1 cellular context compared by ENCODE assay signal in genomic region chr1:26500488-26501175, GRCh38.
A peak's percentile ranks its signal among the peaks of the same experiment; 100 is the strongest.
TF ChIP-seq lines count a peak whose summit lies in the region.

No MANE protein-coding gene starts in this region.

TF ChIP-seq in HepG2, 621 proteins besides CTCF, POLR2A, EP300 and RAD21 (continued from another document and continues in another):
- no peak for TF ChIP-seq CSRNP2 (CRISPR knock-in tag; conservative IDR thresholded peaks at IDR 0.05; ENCODE audit: low read depth)
- TF ChIP-seq HOXA9 (CRISPR knock-in tag; IDR thresholded peaks at IDR 0.05; ENCODE audit: borderline replicate concordance), result peak; percentile 88; the same call in 1 of the 2 replicates
- TF ChIP-seq ZNF383 (CRISPR knock-in tag; IDR thresholded peaks at IDR 0.05; ENCODE audit: borderline replicate concordance), result no peak
- no peak for TF ChIP-seq SRF (IDR thresholded peaks at IDR 0.05; ENCODE audit: low read depth, low read length)
- TF ChIP-seq, protein P1, sequence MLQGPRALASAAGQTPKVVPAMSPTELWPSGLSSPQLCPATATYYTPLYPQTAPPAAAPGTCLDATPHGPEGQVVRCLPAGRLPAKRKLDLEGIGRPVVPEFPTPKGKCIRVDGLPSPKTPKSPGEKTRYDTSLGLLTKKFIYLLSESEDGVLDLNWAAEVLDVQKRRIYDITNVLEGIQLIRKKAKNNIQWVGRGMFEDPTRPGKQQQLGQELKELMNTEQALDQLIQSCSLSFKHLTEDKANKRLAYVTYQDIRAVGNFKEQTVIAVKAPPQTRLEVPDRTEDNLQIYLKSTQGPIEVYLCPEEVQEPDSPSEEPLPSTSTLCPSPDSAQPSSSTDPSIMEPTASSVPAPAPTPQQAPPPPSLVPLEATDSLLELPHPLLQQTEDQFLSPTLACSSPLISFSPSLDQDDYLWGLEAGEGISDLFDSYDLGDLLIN (CRISPR knock-in tag; IDR thresholded peaks at IDR 0.05; ENCODE audit: borderline replicate concordance), result no peak
- no peak for TF ChIP-seq ZNF263 (CRISPR knock-in tag; IDR thresholded peaks at IDR 0.05)
- TF ChIP-seq SSRP1 (CRISPR knock-in tag; IDR thresholded peaks at IDR 0.05), result no peak
- TF ChIP-seq ZBTB42 (CRISPR knock-in tag; IDR thresholded peaks at IDR 0.05), result no peak
- TF ChIP-seq ZNF570 (CRISPR knock-in tag; IDR thresholded peaks at IDR 0.05; ENCODE audit: borderline replicate concordance), result no peak
- TF ChIP-seq ZNF772 (CRISPR knock-in tag; IDR thresholded peaks at IDR 0.05), result peak; percentile 17; the same call in 1 of the 2 replicates
- TF ChIP-seq ZBTB8A (CRISPR knock-in tag; IDR thresholded peaks at IDR 0.05; ENCODE audit: borderline replicate concordance, low read depth), result no peak
- TF ChIP-seq ZBTB26 (CRISPR knock-in tag; IDR thresholded peaks at IDR 0.05; ENCODE audit: borderline replicate concordance), result no peak
- TF ChIP-seq ZNF101 (CRISPR knock-in tag; IDR thresholded peaks at IDR 0.05; ENCODE audit: borderline replicate concordance, low read depth), result no peak
- peak; percentile 77; the same call in 1 of the 2 replicates for TF ChIP-seq ZNF546 (CRISPR knock-in tag; conservative IDR thresholded peaks at IDR 0.05)
- TF ChIP-seq ZNF790 (CRISPR knock-in tag; IDR thresholded peaks at IDR 0.05; ENCODE audit: borderline replicate concordance), result no peak; the same call in 1 of the 2 replicates
- TF ChIP-seq TEAD2 (CRISPR knock-in tag; IDR thresholded peaks at IDR 0.05), result no peak
- TF ChIP-seq NPAS2 (CRISPR knock-in tag; IDR thresholded peaks at IDR 0.05; ENCODE audit: borderline replicate concordance), result no peak
- TF ChIP-seq ETV5 (CRISPR knock-in tag; IDR thresholded peaks at IDR 0.05; ENCODE audit: borderline replicate concordance), result 0 out of 2 replicates have a peak, but pooled peaks have one; percentile 49
- TF ChIP-seq KDM3A (CRISPR knock-in tag; IDR thresholded peaks at IDR 0.05; ENCODE audit: low read depth), result peak; percentile 89; the same call in 1 of the 2 replicates
- TF ChIP-seq ZNF34 (CRISPR knock-in tag; IDR thresholded peaks at IDR 0.05; ENCODE audit: borderline replicate concordance), result no peak
- 0 out of 2 replicates have a peak, but pooled peaks have one; percentile 88 for TF ChIP-seq NAIF1 (CRISPR knock-in tag; IDR thresholded peaks at IDR 0.05; ENCODE audit: borderline replicate concordance)
- TF ChIP-seq ZSCAN21 (CRISPR knock-in tag; IDR thresholded peaks at IDR 0.05; ENCODE audit: borderline replicate concordance), result peak; percentile 91
- TF ChIP-seq EHMT2 (IDR thresholded peaks at IDR 0.05; ENCODE audit: borderline replicate concordance, low read depth, low read length), result no peak
- TF ChIP-seq NBN (conservative IDR thresholded peaks at IDR 0.05), result no peak
- TF ChIP-seq SNAPC2 (CRISPR knock-in tag; IDR thresholded peaks at IDR 0.05), result no peak
- TF ChIP-seq ZNF557 (CRISPR knock-in tag; IDR thresholded peaks at IDR 0.05), result no peak
- TF ChIP-seq FOSL2 (CRISPR knock-in tag; IDR thresholded peaks at IDR 0.05), result no peak
- peak; percentile 66 for TF ChIP-seq ZNF225 (CRISPR knock-in tag; IDR thresholded peaks at IDR 0.05)
- TF ChIP-seq EEA1 (CRISPR knock-in tag; IDR thresholded peaks at IDR 0.05; ENCODE audit: borderline replicate concordance), result no peak
- no peak; the same call in 1 of the 2 replicates for TF ChIP-seq ZSCAN30 (CRISPR knock-in tag; IDR thresholded peaks at IDR 0.05)
- no peak for TF ChIP-seq SMARCC2 (IDR thresholded peaks at IDR 0.05)
- no peak for TF ChIP-seq SYNCRIP (IDR thresholded peaks at IDR 0.05; ENCODE audit: insufficient read depth, low read depth, low read length)
- no peak for TF ChIP-seq PPARG (CRISPR knock-in tag; conservative IDR thresholded peaks at IDR 0.05)
- TF ChIP-seq ARNT2 (CRISPR knock-in tag; IDR thresholded peaks at IDR 0.05; ENCODE audit: low read depth), result peak; percentile 60; the same call in 1 of the 2 replicates
- TF ChIP-seq ZNF232 (CRISPR knock-in tag; IDR thresholded peaks at IDR 0.05; ENCODE audit: borderline replicate concordance), result no peak
- TF ChIP-seq, protein P2, sequence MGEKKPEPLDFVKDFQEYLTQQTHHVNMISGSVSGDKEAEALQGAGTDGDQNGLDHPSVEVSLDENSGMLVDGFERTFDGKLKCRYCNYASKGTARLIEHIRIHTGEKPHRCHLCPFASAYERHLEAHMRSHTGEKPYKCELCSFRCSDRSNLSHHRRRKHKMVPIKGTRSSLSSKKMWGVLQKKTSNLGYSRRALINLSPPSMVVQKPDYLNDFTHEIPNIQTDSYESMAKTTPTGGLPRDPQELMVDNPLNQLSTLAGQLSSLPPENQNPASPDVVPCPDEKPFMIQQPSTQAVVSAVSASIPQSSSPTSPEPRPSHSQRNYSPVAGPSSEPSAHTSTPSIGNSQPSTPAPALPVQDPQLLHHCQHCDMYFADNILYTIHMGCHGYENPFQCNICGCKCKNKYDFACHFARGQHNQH (CRISPR knock-in tag; IDR thresholded peaks at IDR 0.05), result peak; percentile 57; the same call in 1 of the 2 replicates
- TF ChIP-seq, protein P3, sequence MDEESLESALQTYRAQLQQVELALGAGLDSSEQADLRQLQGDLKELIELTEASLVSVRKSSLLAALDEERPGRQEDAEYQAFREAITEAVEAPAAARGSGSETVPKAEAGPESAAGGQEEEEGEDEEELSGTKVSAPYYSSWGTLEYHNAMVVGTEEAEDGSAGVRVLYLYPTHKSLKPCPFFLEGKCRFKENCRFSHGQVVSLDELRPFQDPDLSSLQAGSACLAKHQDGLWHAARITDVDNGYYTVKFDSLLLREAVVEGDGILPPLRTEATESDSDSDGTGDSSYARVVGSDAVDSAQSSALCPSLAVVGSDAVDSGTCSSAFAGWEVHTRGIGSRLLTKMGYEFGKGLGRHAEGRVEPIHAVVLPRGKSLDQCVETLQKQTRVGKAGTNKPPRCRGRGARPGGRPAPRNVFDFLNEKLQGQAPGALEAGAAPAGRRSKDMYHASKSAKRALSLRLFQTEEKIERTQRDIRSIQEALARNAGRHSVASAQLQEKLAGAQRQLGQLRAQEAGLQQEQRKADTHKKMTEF (CRISPR knock-in tag; IDR thresholded peaks at IDR 0.05), result peak; percentile 89
- TF ChIP-seq XBP1 (CRISPR knock-in tag; IDR thresholded peaks at IDR 0.05), result no peak
- TF ChIP-seq MYC (CRISPR knock-in tag; IDR thresholded peaks at IDR 0.05; ENCODE audit: borderline replicate concordance), result no peak; the same call in none of the 2 replicates
- TF ChIP-seq, protein P4, sequence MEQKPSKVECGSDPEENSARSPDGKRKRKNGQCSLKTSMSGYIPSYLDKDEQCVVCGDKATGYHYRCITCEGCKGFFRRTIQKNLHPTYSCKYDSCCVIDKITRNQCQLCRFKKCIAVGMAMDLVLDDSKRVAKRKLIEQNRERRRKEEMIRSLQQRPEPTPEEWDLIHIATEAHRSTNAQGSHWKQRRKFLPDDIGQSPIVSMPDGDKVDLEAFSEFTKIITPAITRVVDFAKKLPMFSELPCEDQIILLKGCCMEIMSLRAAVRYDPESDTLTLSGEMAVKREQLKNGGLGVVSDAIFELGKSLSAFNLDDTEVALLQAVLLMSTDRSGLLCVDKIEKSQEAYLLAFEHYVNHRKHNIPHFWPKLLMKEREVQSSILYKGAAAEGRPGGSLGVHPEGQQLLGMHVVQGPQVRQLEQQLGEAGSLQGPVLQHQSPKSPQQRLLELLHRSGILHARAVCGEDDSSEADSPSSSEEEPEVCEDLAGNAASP (CRISPR knock-in tag; IDR thresholded peaks at IDR 0.05; ENCODE audit: borderline replicate concordance), result no peak; the same call in 1 of the 2 replicates
- TF ChIP-seq, protein P5, sequence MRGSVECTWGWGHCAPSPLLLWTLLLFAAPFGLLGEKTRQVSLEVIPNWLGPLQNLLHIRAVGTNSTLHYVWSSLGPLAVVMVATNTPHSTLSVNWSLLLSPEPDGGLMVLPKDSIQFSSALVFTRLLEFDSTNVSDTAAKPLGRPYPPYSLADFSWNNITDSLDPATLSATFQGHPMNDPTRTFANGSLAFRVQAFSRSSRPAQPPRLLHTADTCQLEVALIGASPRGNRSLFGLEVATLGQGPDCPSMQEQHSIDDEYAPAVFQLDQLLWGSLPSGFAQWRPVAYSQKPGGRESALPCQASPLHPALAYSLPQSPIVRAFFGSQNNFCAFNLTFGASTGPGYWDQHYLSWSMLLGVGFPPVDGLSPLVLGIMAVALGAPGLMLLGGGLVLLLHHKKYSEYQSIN (CRISPR knock-in tag; IDR thresholded peaks at IDR 0.05; ENCODE audit: borderline replicate concordance), result no peak
- TF ChIP-seq SMAD3 (CRISPR knock-in tag; IDR thresholded peaks at IDR 0.05), result 0 out of 2 replicates have a peak, but pooled peaks have one; percentile 26
- TF ChIP-seq, protein P6, sequence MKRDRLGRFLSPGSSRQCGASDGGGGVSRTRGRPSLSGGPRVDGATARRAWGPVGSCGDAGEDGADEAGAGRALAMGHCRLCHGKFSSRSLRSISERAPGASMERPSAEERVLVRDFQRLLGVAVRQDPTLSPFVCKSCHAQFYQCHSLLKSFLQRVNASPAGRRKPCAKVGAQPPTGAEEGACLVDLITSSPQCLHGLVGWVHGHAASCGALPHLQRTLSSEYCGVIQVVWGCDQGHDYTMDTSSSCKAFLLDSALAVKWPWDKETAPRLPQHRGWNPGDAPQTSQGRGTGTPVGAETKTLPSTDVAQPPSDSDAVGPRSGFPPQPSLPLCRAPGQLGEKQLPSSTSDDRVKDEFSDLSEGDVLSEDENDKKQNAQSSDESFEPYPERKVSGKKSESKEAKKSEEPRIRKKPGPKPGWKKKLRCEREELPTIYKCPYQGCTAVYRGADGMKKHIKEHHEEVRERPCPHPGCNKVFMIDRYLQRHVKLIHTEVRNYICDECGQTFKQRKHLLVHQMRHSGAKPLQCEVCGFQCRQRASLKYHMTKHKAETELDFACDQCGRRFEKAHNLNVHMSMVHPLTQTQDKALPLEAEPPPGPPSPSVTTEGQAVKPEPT (CRISPR knock-in tag; IDR thresholded peaks at IDR 0.05; ENCODE audit: low read depth), result no peak; the same call in 1 of the 2 replicates
- 0 out of 2 replicates have a peak, but pooled peaks have one; percentile 11 for TF ChIP-seq LCORL (IDR thresholded peaks at IDR 0.05)
- TF ChIP-seq LCORL (CRISPR knock-in tag; IDR thresholded peaks at IDR 0.05), result 0 out of 2 replicates have a peak, but pooled peaks have one; percentile 12
- no peak for TF ChIP-seq CHD4 (IDR thresholded peaks at IDR 0.05; ENCODE audit: borderline replicate concordance, low read length)
- TF ChIP-seq HMG20B (CRISPR knock-in tag; conservative IDR thresholded peaks at IDR 0.05), result 0 out of 2 replicates have a peak, but pooled peaks have one; percentile 0
- TF ChIP-seq RFX1 (IDR thresholded peaks at IDR 0.05), result no peak
- TF ChIP-seq, protein P7, sequence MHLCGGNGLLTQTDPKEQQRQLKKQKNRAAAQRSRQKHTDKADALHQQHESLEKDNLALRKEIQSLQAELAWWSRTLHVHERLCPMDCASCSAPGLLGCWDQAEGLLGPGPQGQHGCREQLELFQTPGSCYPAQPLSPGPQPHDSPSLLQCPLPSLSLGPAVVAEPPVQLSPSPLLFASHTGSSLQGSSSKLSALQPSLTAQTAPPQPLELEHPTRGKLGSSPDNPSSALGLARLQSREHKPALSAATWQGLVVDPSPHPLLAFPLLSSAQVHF (CRISPR knock-in tag; IDR thresholded peaks at IDR 0.05), result peak; percentile 92
- TF ChIP-seq ZNF616 (CRISPR knock-in tag; IDR thresholded peaks at IDR 0.05; ENCODE audit: low read depth), result peak; percentile 85; the same call in 1 of the 2 replicates
- TF ChIP-seq HHEX (CRISPR knock-in tag; IDR thresholded peaks at IDR 0.05), result no peak
- no peak for TF ChIP-seq KLF11 (CRISPR knock-in tag; IDR thresholded peaks at IDR 0.05)
- no peak for TF ChIP-seq ZNF260 (CRISPR knock-in tag; IDR thresholded peaks at IDR 0.05; ENCODE audit: borderline replicate concordance, low read depth)
- no peak for TF ChIP-seq TOE1 (CRISPR knock-in tag; IDR thresholded peaks at IDR 0.05)
- TF ChIP-seq ZFYVE20 (CRISPR knock-in tag; IDR thresholded peaks at IDR 0.05; ENCODE audit: borderline replicate concordance, low read depth), result no peak
- TF ChIP-seq ZNF749 (CRISPR knock-in tag; IDR thresholded peaks at IDR 0.05; ENCODE audit: borderline replicate concordance), result peak; percentile 94
- TF ChIP-seq FIP1L1 (IDR thresholded peaks at IDR 0.05; ENCODE audit: borderline replicate concordance, insufficient read depth, low read depth, low read length), result no peak
- no peak; the same call in 1 of the 2 replicates for TF ChIP-seq TBX3 (IDR thresholded peaks at IDR 0.05; ENCODE audit: borderline replicate concordance)
- TF ChIP-seq ATF7-NPFF (CRISPR knock-in tag; IDR thresholded peaks at IDR 0.05; ENCODE audit: low read depth), result peak; percentile 91
- no peak for TF ChIP-seq HMGA1 (CRISPR knock-in tag; conservative IDR thresholded peaks at IDR 0.05)
- peak; percentile 77; the same call in 1 of the 2 replicates for TF ChIP-seq ZZZ3 (CRISPR knock-in tag; IDR thresholded peaks at IDR 0.05; ENCODE audit: borderline replicate concordance)
- no peak for TF ChIP-seq SUZ12 (IDR thresholded peaks at IDR 0.05; ENCODE audit: low read depth, low read length)
- no peak; a peak in 1 of 4 replicates for TF ChIP-seq NR2F1 (CRISPR knock-in tag; IDR thresholded peaks at IDR 0.05)
- TF ChIP-seq DDIT3 (CRISPR knock-in tag; IDR thresholded peaks at IDR 0.05), result no peak
- no peak for TF ChIP-seq ZNF556 (CRISPR knock-in tag; IDR thresholded peaks at IDR 0.05; ENCODE audit: borderline replicate concordance)
- no peak for TF ChIP-seq MATR3 (CRISPR knock-in tag; IDR thresholded peaks at IDR 0.05)
- TF ChIP-seq ZNF550 (CRISPR knock-in tag; IDR thresholded peaks at IDR 0.05; ENCODE audit: borderline replicate concordance), result no peak
- TF ChIP-seq PLRG1 (conservative IDR thresholded peaks at IDR 0.05), result no peak
- no peak for TF ChIP-seq NKX3-1 (CRISPR knock-in tag; IDR thresholded peaks at IDR 0.05)
- no peak for TF ChIP-seq ZNF264 (CRISPR knock-in tag; IDR thresholded peaks at IDR 0.05)
- TF ChIP-seq ZNF761 (CRISPR knock-in tag; conservative IDR thresholded peaks at IDR 0.05), result no peak
